In genomic region chr15:72472907-72473669, GRCh38 we compare ENCODE assay signal across 10 cellular contexts. TPM values are rescaled to one million over a fixed set of nuclear protein-coding genes. Genes with fewer than 3 reads are reported as not detected.
DNase-seq lines count a peak whose midpoint lies in the region; ATAC-seq, FAIRE-seq and TF ChIP-seq lines count a peak whose summit lies in the region.
"Had no signal": no experiment of that assay in that cellular context is flagged by ENCODE, and none has a peak within 500 bp of the region (broad histone marks: within the 10 kb centered on the region; RNA-seq: fewer than 3 reads in every experiment).

No MANE protein-coding gene starts in this region.

- H3K4me1 ChIP-seq in RWPE2 (ENCODE audit: insufficient read depth, poor library complexity, severe bottlenecking) (peaks cover 17% of the 10 kb centered on the region), endothelial cell of umbilical vein (ENCODE audit: control insufficient read depth, extremely low read depth, insufficient read depth, low read length) (peaks cover 27% of the 10 kb centered on the region), neuron (ENCODE audit: insufficient read depth, low read length) (peaks cover 25% of the 10 kb centered on the region)

- TF ChIP-seq POLR2A in endothelial cell of umbilical vein (IDR thresholded peaks at IDR 0.05; ENCODE audit: low read depth, low read length) = no peak

- no TSS peak for BruUV-seq in endothelial cell of umbilical vein (replicated peaks; lab: Mats Ljungman, UMichigan)

- peak overlapping the region; percentile 99 for H3K9ac ChIP-seq in endothelial cell of umbilical vein (replicated peaks; ENCODE audit: extremely low read depth, insufficient read depth, low read length)

- intact Hi-C loops in endothelial cell of umbilical vein (cut with micrococcal nuclease) = no loop called here

- H3K27me3 ChIP-seq in RWPE2 (ENCODE audit: insufficient read depth, poor library complexity, severe bottlenecking) (no peaks in the 10 kb centered on the region), endothelial cell of umbilical vein (ENCODE audit: control insufficient read depth in 2 of 2, insufficient read depth in 2 of 2, low read length in 2 of 2) (no peaks in the 10 kb centered on the region), neuron (ENCODE audit: insufficient read depth, low read length) (no peaks in the 10 kb centered on the region)

- no peaks in the 10 kb centered on the region for H3K9me1 ChIP-seq in endothelial cell of umbilical vein (replicated peaks; ENCODE audit: control insufficient read depth, extremely low read depth, insufficient read depth, low read length)

- DNase-seq in NCI-H510A treated with DMSO at 0.1 percent for 48 hours (lab: John Stamatoyannopoulos, UW) (peak; percentile 43), NCI-H510A (lab: John Stamatoyannopoulos, UW) (no peak), RWPE2 (ENCODE audit: low spot score) (no peak), endothelial cell of umbilical vein (ENCODE audit: low read depth, low spot score) (no peak), superior temporal gyrus (ENCODE audit: extremely low spot score) (no peak), HT-29 (ENCODE audit: low spot score) (no peak), NCI-H526 (lab: John Stamatoyannopoulos, UW) (no peak)

- H4K20me1 ChIP-seq in endothelial cell of umbilical vein (replicated peaks; ENCODE audit: control insufficient read depth, extremely low read depth, insufficient read depth, low read length) = peaks cover 15% of the 10 kb centered on the region

- dilution Hi-C loops in endothelial cell of umbilical vein (cut with MboI; ENCODE audit: extremely low pct_ligation_motif_present, low sequenced_read_pairs) = no loop called here

- H3K79me2 ChIP-seq in endothelial cell of umbilical vein (ENCODE audit: control insufficient read depth, insufficient read depth, low read length) = peaks cover 37% of the 10 kb centered on the region

- H3K9me3 ChIP-seq in RWPE2 (ENCODE audit: severe bottlenecking) (no peaks in the 10 kb centered on the region), endothelial cell of umbilical vein (replicated peaks; ENCODE audit: control insufficient read depth, insufficient read depth, low read length) (no peaks in the 10 kb centered on the region), neuron (ENCODE audit: low read length) (no peaks in the 10 kb centered on the region)

- FAIRE-seq in endothelial cell of umbilical vein (lab: Jason Lieb, UNC) = no peak
- FAIRE-seq: endometrium, G401.6 had no signal

- TF ChIP-seq CTCF in RWPE2 (IDR thresholded peaks at IDR 0.05; ENCODE audit: poor library complexity, severe bottlenecking) (no peak), endothelial cell of umbilical vein (IDR thresholded peaks at IDR 0.05; ENCODE audit: extremely low read depth in 1 of 2, insufficient read depth in 1 of 2, low read depth in 1 of 2, low read length in 2 of 2) (no peak)

- no peak for ATAC-seq in RWPE2 (ENCODE audit: low read depth)

- H3K27ac ChIP-seq in RWPE2 (ENCODE audit: poor library complexity, severe bottlenecking) (peak overlapping the region; percentile 85), endothelial cell of umbilical vein (ENCODE audit: insufficient read depth, low read depth, low read length) (peak overlapping the region; percentile 97)

- peak overlapping the region; percentile 65 for H3K4me2 ChIP-seq in endothelial cell of umbilical vein (ENCODE audit: insufficient read depth, low read length)

- H2AFZ ChIP-seq in endothelial cell of umbilical vein (ENCODE audit: low read depth, low read length) = peak overlapping the region; percentile 56
- H2AFZ ChIP-seq in neuron (ENCODE audit: low read depth, low read length) = peak overlapping the region; percentile 80

- POLR2A ChIA-PET in endothelial cell of umbilical vein (lab: Charles Lee) = interaction anchor here (0.5 to 1.2 kb wide), 3 partner anchors 11 to 97 kb away, joined by 3 to 4 read pairs (median 4); partner anchors contain the start of gene HEXA

- H3K36me3 ChIP-seq in RWPE2 (ENCODE audit: low read depth) (peaks cover 26% of the 10 kb centered on the region), endothelial cell of umbilical vein (ENCODE audit: control insufficient read depth in 2 of 2, extremely low read depth in 1 of 2, insufficient read depth in 2 of 2, low read length in 2 of 2) (peaks cover 3% of the 10 kb centered on the region in 2 experiments), neuron (ENCODE audit: insufficient read depth, low read length) (peaks cover 13% of the 10 kb centered on the region)

- CTCF ChIA-PET in endothelial cell of umbilical vein (lab: Charles Lee) = interaction anchor here (0.9 to 2.2 kb wide), 7 partner anchors 11 to 246 kb away, joined by 3 to 6 read pairs (median 4); no protein-coding TSS in a partner anchor

- H3K4me3 ChIP-seq in RWPE2 (ENCODE audit: severe bottlenecking) = peak overlapping the region; percentile 79
- peak overlapping the region; percentile 17 to 94 (median 65) for H3K4me3 ChIP-seq in endothelial cell of umbilical vein (replicated peaks in 1 of 3; ENCODE audit: insufficient read depth in 1 of 3, low read depth in 1 of 3, low read length in 3 of 3)
- H3K4me3 ChIP-seq in neuron (ENCODE audit: low read length) = peak overlapping the region; percentile 95

TF ChIP-seq in endothelial cell of umbilical vein, 7 proteins besides CTCF, POLR2A, EP300 and RAD21:
- TF ChIP-seq JUN (IDR thresholded peaks at IDR 0.05; ENCODE audit: borderline replicate concordance, insufficient read depth, insufficient read length, low read depth) (no peak), POLR2AphosphoS5 (IDR thresholded peaks at IDR 0.05; ENCODE audit: insufficient read depth, low read depth, low read length) (no peak), MYC (IDR thresholded peaks at IDR 0.05; ENCODE audit: low read depth, low read length) (no peak), MAX (IDR thresholded peaks at IDR 0.05; ENCODE audit: insufficient read depth, insufficient read length) (no peak), GATA2 (IDR thresholded peaks at IDR 0.05; ENCODE audit: insufficient read depth, insufficient read length, low read depth, low read length) (no peak), FOS (IDR thresholded peaks at IDR 0.05; ENCODE audit: borderline replicate concordance, insufficient read depth, low read length) (no peak), EZH2 (IDR thresholded peaks at IDR 0.05; ENCODE audit: borderline replicate concordance, low read depth, low read length, severe bottlenecking) (no peak)

RNA-seq across cellular contexts. Expression of gene ARIH1, which starts 1.0 kb away (rescaled TPM):
- total RNA-seq in endothelial cell of umbilical vein = 137 and 144 TPM in 2 replicates
- polyA plus RNA-seq in endothelial cell of umbilical vein = 22.0 and 25.1 TPM in 2 replicates
- polyA plus RNA-seq in endothelial cell of umbilical vein (2011; cell fraction: cytosol; rRNA removed) = 26.6 and 28.5 TPM in 2 replicates
- 90.0 and 91.0 TPM in 2 replicates for polyA plus RNA-seq in endothelial cell of umbilical vein (2011; cell fraction: nucleus; rRNA removed)
- 58.7 and 59.6 TPM in 2 replicates for polyA plus RNA-seq in endothelial cell of umbilical vein (2012)
- 137 and 150 TPM in 2 replicates for polyA minus RNA-seq in endothelial cell of umbilical vein
- 76.8 TPM for polyA minus RNA-seq in endothelial cell of umbilical vein (2011; cell fraction: cytosol; rRNA and poly(A)+ RNA removed)
- polyA minus RNA-seq in endothelial cell of umbilical vein (2011; cell fraction: nucleus; rRNA and poly(A)+ RNA removed) = 124 and 169 TPM in 2 replicates
- 39.4 and 44.1 TPM in 2 replicates for total RNA-seq in HT-29 (2014; rRNA removed; shearing (Covaris generic))
